Comparison of ENCODE assay signal across 1 cellular context in genomic region chr5:69414885-69415583, GRCh38.
TF ChIP-seq lines count a peak whose summit lies in the region.

Gene MARVELD2, plus strand, starts transcription at chr5:69415116. Its CDS starts 4,270 bp downstream, at chr5:69419386.

TF ChIP-seq in HepG2, 621 proteins besides CTCF, POLR2A, EP300 and RAD21 (continued from another document and continues in another):
- TF ChIP-seq ZNF407 (CRISPR knock-in tag; IDR thresholded peaks at IDR 0.05; ENCODE audit: not compliant biosample characterization) (peak; percentile 80), FOXM1 (CRISPR knock-in tag; IDR thresholded peaks at IDR 0.05) (no peak), ZNF160 (CRISPR knock-in tag; IDR thresholded peaks at IDR 0.05) (no peak), ATF7-NPFF (CRISPR knock-in tag; IDR thresholded peaks at IDR 0.05; ENCODE audit: low read depth) (peak; percentile 85), DR1 (CRISPR knock-in tag; IDR thresholded peaks at IDR 0.05) (0 out of 2 replicates have a peak, but pooled peaks have one; percentile 44), ZNF574 (CRISPR knock-in tag; IDR thresholded peaks at IDR 0.05) (peak; percentile 46), LCORL (IDR thresholded peaks at IDR 0.05) (no peak), LCORL (CRISPR knock-in tag; IDR thresholded peaks at IDR 0.05) (peak; percentile 92), MIER3 (CRISPR knock-in tag; IDR thresholded peaks at IDR 0.05; ENCODE audit: borderline replicate concordance) (peak; percentile 43; the same call in 1 of the 2 replicates), RFX3 (CRISPR knock-in tag; IDR thresholded peaks at IDR 0.05) (no peak), NR2F1 (CRISPR knock-in tag; IDR thresholded peaks at IDR 0.05) (no peak), DBP (CRISPR knock-in tag; IDR thresholded peaks at IDR 0.05; ENCODE audit: not compliant biosample characterization) (no peak), ZNF580 (CRISPR knock-in tag; IDR thresholded peaks at IDR 0.05; ENCODE audit: borderline replicate concordance, low read depth) (no peak; the same call in 1 of the 2 replicates), PHF20 (CRISPR knock-in tag; IDR thresholded peaks at IDR 0.05) (no peak), ZNF337 (CRISPR knock-in tag; IDR thresholded peaks at IDR 0.05; ENCODE audit: borderline replicate concordance, low read depth) (no peak), ZNF7 (CRISPR knock-in tag; IDR thresholded peaks at IDR 0.05) (no peak), RFX5 (IDR thresholded peaks at IDR 0.05; ENCODE audit: low read depth, low read length) (no peak), ZNF788 (CRISPR knock-in tag; IDR thresholded peaks at IDR 0.05; ENCODE audit: borderline replicate concordance) (no peak), ISL2 (CRISPR knock-in tag; IDR thresholded peaks at IDR 0.05) (no peak), SIX1 (CRISPR knock-in tag; IDR thresholded peaks at IDR 0.05; ENCODE audit: borderline replicate concordance) (no peak), GZF1 (CRISPR knock-in tag; IDR thresholded peaks at IDR 0.05) (no peak), STAG1 (CRISPR knock-in tag; IDR thresholded peaks at IDR 0.05) (peak; percentile 86), SIN3B (IDR thresholded peaks at IDR 0.05; ENCODE audit: low read length) (no peak), FOXK2 (IDR thresholded peaks at IDR 0.05) (no peak), ATF5 (CRISPR knock-in tag; IDR thresholded peaks at IDR 0.05; ENCODE audit: low read depth) (no peak), ZMAT5 (CRISPR knock-in tag; IDR thresholded peaks at IDR 0.05; ENCODE audit: borderline replicate concordance, low read depth) (no peak), PPARG (CRISPR knock-in tag; conservative IDR thresholded peaks at IDR 0.05) (no peak; the same call in 1 of the 2 replicates), FOSL1 (CRISPR knock-in tag; IDR thresholded peaks at IDR 0.05; ENCODE audit: borderline replicate concordance) (no peak), NCOA1 (CRISPR knock-in tag; IDR thresholded peaks at IDR 0.05) (no peak), ZNF503 (CRISPR knock-in tag; IDR thresholded peaks at IDR 0.05) (0 out of 2 replicates have a peak, but pooled peaks have one; percentile 51), BHLHE40 (IDR thresholded peaks at IDR 0.05; ENCODE audit: low read length) (peak; percentile 72), CBX5 (CRISPR knock-in tag; IDR thresholded peaks at IDR 0.05; ENCODE audit: borderline replicate concordance) (peak; percentile 67; the same call in 1 of the 2 replicates), ZNF24 (IDR thresholded peaks at IDR 0.05) (no peak)
- TF ChIP-seq, protein P1, sequence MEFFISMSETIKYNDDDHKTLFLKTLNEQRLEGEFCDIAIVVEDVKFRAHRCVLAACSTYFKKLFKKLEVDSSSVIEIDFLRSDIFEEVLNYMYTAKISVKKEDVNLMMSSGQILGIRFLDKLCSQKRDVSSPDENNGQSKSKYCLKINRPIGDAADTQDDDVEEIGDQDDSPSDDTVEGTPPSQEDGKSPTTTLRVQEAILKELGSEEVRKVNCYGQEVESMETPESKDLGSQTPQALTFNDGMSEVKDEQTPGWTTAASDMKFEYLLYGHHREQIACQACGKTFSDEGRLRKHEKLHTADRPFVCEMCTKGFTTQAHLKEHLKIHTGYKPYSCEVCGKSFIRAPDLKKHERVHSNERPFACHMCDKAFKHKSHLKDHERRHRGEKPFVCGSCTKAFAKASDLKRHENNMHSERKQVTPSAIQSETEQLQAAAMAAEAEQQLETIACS (CRISPR knock-in tag; IDR thresholded peaks at IDR 0.05) = peak; percentile 53
- TF ChIP-seq, protein P2, sequence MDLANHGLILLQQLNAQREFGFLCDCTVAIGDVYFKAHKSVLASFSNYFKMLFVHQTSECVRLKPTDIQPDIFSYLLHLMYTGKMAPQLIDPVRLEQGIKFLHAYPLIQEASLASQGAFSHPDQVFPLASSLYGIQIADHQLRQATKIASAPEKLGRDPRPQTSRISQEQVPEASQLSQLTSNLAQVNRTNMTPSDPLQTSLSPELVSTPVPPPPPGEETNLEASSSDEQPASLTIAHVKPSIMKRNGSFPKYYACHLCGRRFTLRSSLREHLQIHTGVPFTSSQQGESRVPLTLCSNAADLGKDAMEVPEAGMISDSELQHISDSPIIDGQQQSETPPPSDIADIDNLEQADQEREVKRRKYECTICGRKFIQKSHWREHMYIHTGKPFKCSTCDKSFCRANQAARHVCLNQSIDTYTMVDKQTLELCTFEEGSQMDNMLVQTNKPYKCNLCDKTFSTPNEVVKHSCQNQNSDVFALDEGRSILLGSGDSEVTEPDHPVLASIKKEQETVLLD (CRISPR knock-in tag; IDR thresholded peaks at IDR 0.05; ENCODE audit: low read depth) = peak; percentile 92
- TF ChIP-seq, protein P3, sequence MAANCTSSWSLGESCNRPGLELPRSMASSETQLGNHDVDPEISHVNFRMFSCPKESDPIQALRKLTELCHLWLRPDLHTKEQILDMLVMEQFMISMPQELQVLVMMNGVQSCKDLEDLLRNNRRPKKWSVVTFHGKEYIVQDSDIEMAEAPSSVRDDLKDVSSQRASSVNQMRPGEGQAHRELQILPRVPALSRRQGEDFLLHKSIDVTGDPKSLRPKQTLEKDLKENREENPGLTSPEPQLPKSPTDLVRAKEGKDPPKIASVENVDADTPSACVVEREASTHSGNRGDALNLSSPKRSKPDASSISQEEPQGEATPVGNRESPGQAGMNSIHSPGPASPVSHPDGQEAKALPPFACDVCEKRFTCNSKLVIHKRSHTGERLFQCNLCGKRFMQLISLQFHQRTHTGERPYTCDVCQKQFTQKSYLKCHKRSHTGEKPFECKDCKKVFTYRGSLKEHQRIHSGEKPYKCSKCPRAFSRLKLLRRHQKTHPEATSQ (CRISPR knock-in tag; IDR thresholded peaks at IDR 0.05; ENCODE audit: borderline replicate concordance) = peak; percentile 79; the same call in 1 of the 2 replicates
- TF ChIP-seq, protein P4, sequence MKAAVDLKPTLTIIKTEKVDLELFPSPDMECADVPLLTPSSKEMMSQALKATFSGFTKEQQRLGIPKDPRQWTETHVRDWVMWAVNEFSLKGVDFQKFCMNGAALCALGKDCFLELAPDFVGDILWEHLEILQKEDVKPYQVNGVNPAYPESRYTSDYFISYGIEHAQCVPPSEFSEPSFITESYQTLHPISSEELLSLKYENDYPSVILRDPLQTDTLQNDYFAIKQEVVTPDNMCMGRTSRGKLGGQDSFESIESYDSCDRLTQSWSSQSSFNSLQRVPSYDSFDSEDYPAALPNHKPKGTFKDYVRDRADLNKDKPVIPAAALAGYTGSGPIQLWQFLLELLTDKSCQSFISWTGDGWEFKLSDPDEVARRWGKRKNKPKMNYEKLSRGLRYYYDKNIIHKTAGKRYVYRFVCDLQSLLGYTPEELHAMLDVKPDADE (CRISPR knock-in tag; IDR thresholded peaks at IDR 0.05) = no peak
